23 cellular contexts compared by ENCODE assay signal in the genomic region with DNA sequence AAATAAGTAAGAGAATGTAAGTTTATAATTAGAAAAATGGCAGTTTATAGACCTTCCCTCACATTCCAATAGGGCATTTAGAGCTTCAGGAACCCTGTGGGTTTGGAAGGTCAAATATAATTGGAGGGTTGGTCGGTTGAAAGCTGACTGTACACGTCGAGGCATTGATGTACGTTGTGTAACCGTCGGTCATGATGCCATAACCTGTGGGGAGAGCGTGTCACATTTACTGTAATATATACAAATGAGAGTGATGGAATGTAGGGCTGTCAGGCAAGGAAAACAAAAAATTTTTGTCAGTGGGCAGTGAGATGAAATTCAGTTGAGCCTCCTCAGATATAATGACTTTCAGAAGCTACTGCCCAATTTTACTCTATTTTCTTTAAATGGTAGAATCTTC.
"Had no signal": no experiment of that assay in that cellular context is flagged by ENCODE, and none has a peak within 500 bp of the region (broad histone marks: within the 10 kb centered on the region; RNA-seq: fewer than 3 reads in every experiment).

No MANE protein-coding gene starts in this region.

- H3K4me3 Mint-ChIP-seq: naive thymus-derived CD8-positive, alpha-beta T cell; stimulated activated naive B cell treated with anti-CD40 and anti-IgM and Interleukin-4, amounts not matched to agents 10 μg/mL and 1 μg/mL and 100 μg/mL, for 72 hours; stimulated activated naive CD8-positive, alpha-beta T cell treated with anti-CD3 and anti-CD28 coated beads, Interleukin-15, Interleukin-2, amounts not matched to agents 100 ng/mL and 50 ng/mL, for 24 hours had no signal

- H3K9me3 ChIP-seq: esophagus muscularis mucosa, heart right ventricle, left lung, ovary, right lobe of liver, thoracic aorta, tibial nerve had no signal

- H3K27ac ChIP-seq: coronary artery, esophagus muscularis mucosa, heart right ventricle, left lung, ovary, right lobe of liver, thoracic aorta, tibial nerve had no signal

- H3K4me3 ChIP-seq: coronary artery, esophagus muscularis mucosa, heart right ventricle, left lung, ovary, right lobe of liver, thoracic aorta, tibial nerve had no signal

- H3K4me1 Mint-ChIP-seq: stimulated activated naive B cell treated with anti-CD40 and anti-IgM and Interleukin-4, amounts not matched to agents 10 μg/mL and 1 μg/mL and 100 μg/mL, for 72 hours had no signal

- H3K27me3 ChIP-seq: esophagus muscularis mucosa, heart right ventricle, left lung, ovary, right lobe of liver, tibial nerve had no signal

- H3K27me3 Mint-ChIP-seq: stimulated activated naive B cell treated with anti-CD40 and anti-IgM and Interleukin-4, amounts not matched to agents 10 μg/mL and 1 μg/mL and 100 μg/mL, for 72 hours had no signal

- H3K4me1 ChIP-seq: heart right ventricle, left lung, right lobe of liver had no signal

- H3K27ac Mint-ChIP-seq: naive thymus-derived CD8-positive, alpha-beta T cell; stimulated activated naive B cell treated with anti-CD40 and anti-IgM and Interleukin-4, amounts not matched to agents 10 μg/mL and 1 μg/mL and 100 μg/mL, for 72 hours; stimulated activated naive CD8-positive, alpha-beta T cell treated with anti-CD3 and anti-CD28 coated beads, Interleukin-15, Interleukin-2, amounts not matched to agents 100 ng/mL and 50 ng/mL, for 24 hours had no signal

- DNase-seq: dermis blood vessel endothelial cell; effector memory CD4-positive, alpha-beta T cell; foreskin melanocyte; glutamatergic neuron; heart right ventricle; hippocampal formation; left cardiac atrium; left lung; mesendoderm; naive thymus-derived CD8-positive, alpha-beta T cell; occipital lobe; ovary; posterior cingulate gyrus; right lobe of liver; small intestine; stimulated activated CD4-positive, alpha-beta T cell treated with anti-CD3 and anti-CD28 coated beads, Interleukin-15, amount 100 ng/mL, for 24 hours; stimulated activated CD4-positive, alpha-beta T cell treated with anti-CD3 and anti-CD28 coated beads, Interleukin-2, amount 100 ng/mL, for 48 hours; stimulated activated naive B cell treated with anti-CD40 and anti-IgM and Interleukin-4, amounts not matched to agents 10 μg/mL and 1 μg/mL and 100 μg/mL, for 72 hours had no signal

- H3K9me3 Mint-ChIP-seq: naive thymus-derived CD8-positive, alpha-beta T cell; stimulated activated naive B cell treated with anti-CD40 and anti-IgM and Interleukin-4, amounts not matched to agents 10 μg/mL and 1 μg/mL and 100 μg/mL, for 72 hours; stimulated activated naive CD8-positive, alpha-beta T cell treated with anti-CD3 and anti-CD28 coated beads, Interleukin-15, Interleukin-2, amounts not matched to agents 100 ng/mL and 50 ng/mL, for 24 hours had no signal

- ATAC-seq: heart right ventricle; left cardiac atrium; left lung; naive thymus-derived CD8-positive, alpha-beta T cell; right lobe of liver; stimulated activated naive B cell treated with anti-CD40 and anti-IgM and Interleukin-4, amounts not matched to agents 10 μg/mL and 1 μg/mL and 100 μg/mL, for 72 hours had no signal

- H3K36me3 ChIP-seq: left lung, ovary, right lobe of liver, thoracic aorta, tibial nerve had no signal

- H3K36me3 Mint-ChIP-seq: naive thymus-derived CD8-positive, alpha-beta T cell; stimulated activated naive B cell treated with anti-CD40 and anti-IgM and Interleukin-4, amounts not matched to agents 10 μg/mL and 1 μg/mL and 100 μg/mL, for 72 hours had no signal
